In the genomic region with DNA sequence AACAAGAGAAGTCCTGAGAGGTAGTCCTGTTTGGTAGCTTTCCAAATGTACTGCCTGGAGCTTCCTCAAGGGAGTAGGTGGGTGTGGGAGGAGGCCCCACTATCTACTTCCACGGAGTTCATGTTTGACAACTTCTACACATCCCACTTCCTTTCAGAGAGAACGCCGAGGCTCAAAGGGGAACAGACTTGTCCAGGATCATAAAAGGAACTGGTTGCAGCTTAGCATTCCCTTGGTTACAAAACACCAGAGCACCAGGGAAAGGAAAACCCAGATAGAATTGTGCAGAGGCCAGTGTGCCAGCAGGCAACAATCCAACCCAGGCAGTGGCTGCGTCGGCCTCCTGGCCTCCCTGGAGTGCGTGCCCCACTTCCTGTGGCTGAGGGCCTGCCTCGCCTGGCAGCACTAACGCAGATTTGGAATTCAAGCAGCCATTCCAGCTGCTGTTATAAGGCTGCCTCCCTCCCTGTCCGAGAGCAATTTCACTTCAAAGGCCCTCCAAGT, we compare ENCODE assay signal across 1 cellular context.
TF ChIP-seq lines count a peak whose summit lies in the region.

No MANE protein-coding gene starts in this region.

TF ChIP-seq in K562, 482 proteins besides CTCF, POLR2A, EP300 and RAD21 (continued from another document and continues in another):
- TF ChIP-seq TGIF2 (CRISPR knock-in tag; IDR thresholded peaks at IDR 0.05) (no peak), NEUROD1 (IDR thresholded peaks at IDR 0.05; ENCODE audit: borderline replicate concordance, low read depth, low read length, partially characterized antibody) (no peak), ZBTB34 (CRISPR knock-in tag; IDR thresholded peaks at IDR 0.05) (no peak), ASH1L (IDR thresholded peaks at IDR 0.05; ENCODE audit: borderline replicate concordance, low read depth, partially characterized antibody) (no peak), HOMEZ (CRISPR knock-in tag; IDR thresholded peaks at IDR 0.05) (no peak), MBD2 (IDR thresholded peaks at IDR 0.05; ENCODE audit: borderline replicate concordance, low read depth) (no peak), TEAD2 (tag; IDR thresholded peaks at IDR 0.05) (no peak), WHSC1 (IDR thresholded peaks at IDR 0.05; ENCODE audit: low read length) (no peak), L3MBTL2 (IDR thresholded peaks at IDR 0.05) (no peak), ATF2 (CRISPR knock-in tag; IDR thresholded peaks at IDR 0.05) (no peak), SRSF3 (IDR thresholded peaks at IDR 0.05; ENCODE audit: insufficient read depth, low read length) (no peak), NFIC (IDR thresholded peaks at IDR 0.05) (peak; percentile 55; the same call in 1 of the 2 replicates), RCOR1 (IDR thresholded peaks at IDR 0.05; ENCODE audit: borderline replicate concordance in 1 of 2, low read depth in 2 of 2, low read length in 2 of 2) (peak in 1 of 2 experiments; percentile 37; a peak in 1 of 4 replicates), RBM39 (optimal IDR thresholded peaks at IDR 0.05; ENCODE audit: low read depth, low read length) (no peak), THRAP3 (IDR thresholded peaks at IDR 0.05; ENCODE audit: borderline replicate concordance) (no peak), NCOA6 (IDR thresholded peaks at IDR 0.05) (no peak), ELF4 (CRISPR knock-in tag; IDR thresholded peaks at IDR 0.05) (no peak), BCL6 (CRISPR knock-in tag; IDR thresholded peaks at IDR 0.05) (no peak), SLC30A9 (CRISPR knock-in tag; IDR thresholded peaks at IDR 0.05) (no peak), CTBP1 (IDR thresholded peaks at IDR 0.05; ENCODE audit: borderline replicate concordance) (peak; percentile 23; the same call in 1 of the 2 replicates), CXXC5 (CRISPR knock-in tag; IDR thresholded peaks at IDR 0.05) (peak; percentile 31), CBX2 (IDR thresholded peaks at IDR 0.05; ENCODE audit: insufficient read depth, low read length, poor library complexity, severe bottlenecking) (no peak), HSF4 (CRISPR knock-in tag; IDR thresholded peaks at IDR 0.05; ENCODE audit: borderline replicate concordance) (no peak), ZNF316 (IDR thresholded peaks at IDR 0.05) (no peak), CGGBP1 (CRISPR knock-in tag; IDR thresholded peaks at IDR 0.05) (no peak), POLR2AphosphoS2 (IDR thresholded peaks at IDR 0.05; ENCODE audit: low read length) (0 out of 2 replicates have a peak, but pooled peaks have one; percentile 44), ZSCAN29 (IDR thresholded peaks at IDR 0.05) (no peak), ZNF197 (CRISPR knock-in tag; IDR thresholded peaks at IDR 0.05; ENCODE audit: low read depth) (no peak), PHB2 (IDR thresholded peaks at IDR 0.05; ENCODE audit: low read depth) (no peak), TCF3 (CRISPR knock-in tag; IDR thresholded peaks at IDR 0.05) (0 out of 2 replicates have a peak, but pooled peaks have one; percentile 9), RBM17 (IDR thresholded peaks at IDR 0.05; ENCODE audit: borderline replicate concordance, low read depth, low read length) (no peak), PHF8 (IDR thresholded peaks at IDR 0.05; ENCODE audit: borderline replicate concordance, low read length) (no peak), ZNF212 (CRISPR knock-in tag; IDR thresholded peaks at IDR 0.05) (no peak)
- TF ChIP-seq, protein P1, sequence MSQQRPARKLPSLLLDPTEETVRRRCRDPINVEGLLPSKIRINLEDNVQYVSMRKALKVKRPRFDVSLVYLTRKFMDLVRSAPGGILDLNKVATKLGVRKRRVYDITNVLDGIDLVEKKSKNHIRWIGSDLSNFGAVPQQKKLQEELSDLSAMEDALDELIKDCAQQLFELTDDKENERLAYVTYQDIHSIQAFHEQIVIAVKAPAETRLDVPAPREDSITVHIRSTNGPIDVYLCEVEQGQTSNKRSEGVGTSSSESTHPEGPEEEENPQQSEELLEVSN (IDR thresholded peaks at IDR 0.05; ENCODE audit: borderline replicate concordance in 1 of 2, extremely low read depth in 1 of 2, insufficient read depth in 1 of 2, insufficient read length in 1 of 2, low read depth in 1 of 2, low read length in 1 of 2, poor library complexity in 1 of 2, severe bottlenecking in 1 of 2), result no peak
- TF ChIP-seq, protein P2, sequence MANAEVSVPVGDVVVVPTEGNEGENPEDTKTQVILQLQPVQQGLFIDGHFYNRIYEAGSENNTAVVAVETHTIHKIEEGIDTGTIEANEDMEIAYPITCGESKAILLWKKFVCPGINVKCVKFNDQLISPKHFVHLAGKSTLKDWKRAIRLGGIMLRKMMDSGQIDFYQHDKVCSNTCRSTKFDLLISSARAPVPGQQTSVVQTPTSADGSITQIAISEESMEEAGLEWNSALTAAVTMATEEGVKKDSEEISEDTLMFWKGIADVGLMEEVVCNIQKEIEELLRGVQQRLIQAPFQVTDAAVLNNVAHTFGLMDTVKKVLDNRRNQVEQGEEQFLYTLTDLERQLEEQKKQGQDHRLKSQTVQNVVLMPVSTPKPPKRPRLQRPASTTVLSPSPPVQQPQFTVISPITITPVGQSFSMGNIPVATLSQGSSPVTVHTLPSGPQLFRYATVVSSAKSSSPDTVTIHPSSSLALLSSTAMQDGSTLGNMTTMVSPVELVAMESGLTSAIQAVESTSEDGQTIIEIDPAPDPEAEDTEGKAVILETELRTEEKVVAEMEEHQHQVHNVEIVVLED (CRISPR knock-in tag; IDR thresholded peaks at IDR 0.05), result no peak
- TF ChIP-seq, protein P3, sequence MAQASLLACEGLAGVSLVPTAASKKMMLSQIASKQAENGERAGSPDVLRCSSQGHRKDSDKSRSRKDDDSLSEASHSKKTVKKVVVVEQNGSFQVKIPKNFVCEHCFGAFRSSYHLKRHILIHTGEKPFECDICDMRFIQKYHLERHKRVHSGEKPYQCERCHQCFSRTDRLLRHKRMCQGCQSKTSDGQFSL (CRISPR knock-in tag; IDR thresholded peaks at IDR 0.05), result no peak
- TF ChIP-seq, protein P3 (tag; IDR thresholded peaks at IDR 0.05), result no peak
- TF ChIP-seq, protein P4, sequence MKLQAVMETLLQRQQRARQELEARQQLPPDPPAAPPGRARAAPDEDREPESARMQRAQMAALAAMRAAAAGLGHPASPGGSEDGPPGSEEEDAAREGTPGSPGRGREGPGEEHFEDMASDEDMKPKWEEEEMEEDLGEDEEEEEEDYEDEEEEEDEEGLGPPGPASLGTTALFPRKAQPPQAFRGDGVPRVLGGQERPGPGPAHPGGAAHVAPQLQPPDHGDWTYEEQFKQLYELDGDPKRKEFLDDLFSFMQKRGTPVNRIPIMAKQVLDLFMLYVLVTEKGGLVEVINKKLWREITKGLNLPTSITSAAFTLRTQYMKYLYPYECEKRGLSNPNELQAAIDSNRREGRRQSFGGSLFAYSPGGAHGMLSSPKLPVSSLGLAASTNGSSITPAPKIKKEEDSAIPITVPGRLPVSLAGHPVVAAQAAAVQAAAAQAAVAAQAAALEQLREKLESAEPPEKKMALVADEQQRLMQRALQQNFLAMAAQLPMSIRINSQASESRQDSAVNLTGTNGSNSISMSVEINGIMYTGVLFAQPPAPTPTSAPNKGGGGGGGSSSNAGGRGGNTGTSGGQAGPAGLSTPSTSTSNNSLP (IDR thresholded peaks at IDR 0.05; ENCODE audit: borderline replicate concordance, low read depth, low read length), result no peak
- TF ChIP-seq, protein P5, sequence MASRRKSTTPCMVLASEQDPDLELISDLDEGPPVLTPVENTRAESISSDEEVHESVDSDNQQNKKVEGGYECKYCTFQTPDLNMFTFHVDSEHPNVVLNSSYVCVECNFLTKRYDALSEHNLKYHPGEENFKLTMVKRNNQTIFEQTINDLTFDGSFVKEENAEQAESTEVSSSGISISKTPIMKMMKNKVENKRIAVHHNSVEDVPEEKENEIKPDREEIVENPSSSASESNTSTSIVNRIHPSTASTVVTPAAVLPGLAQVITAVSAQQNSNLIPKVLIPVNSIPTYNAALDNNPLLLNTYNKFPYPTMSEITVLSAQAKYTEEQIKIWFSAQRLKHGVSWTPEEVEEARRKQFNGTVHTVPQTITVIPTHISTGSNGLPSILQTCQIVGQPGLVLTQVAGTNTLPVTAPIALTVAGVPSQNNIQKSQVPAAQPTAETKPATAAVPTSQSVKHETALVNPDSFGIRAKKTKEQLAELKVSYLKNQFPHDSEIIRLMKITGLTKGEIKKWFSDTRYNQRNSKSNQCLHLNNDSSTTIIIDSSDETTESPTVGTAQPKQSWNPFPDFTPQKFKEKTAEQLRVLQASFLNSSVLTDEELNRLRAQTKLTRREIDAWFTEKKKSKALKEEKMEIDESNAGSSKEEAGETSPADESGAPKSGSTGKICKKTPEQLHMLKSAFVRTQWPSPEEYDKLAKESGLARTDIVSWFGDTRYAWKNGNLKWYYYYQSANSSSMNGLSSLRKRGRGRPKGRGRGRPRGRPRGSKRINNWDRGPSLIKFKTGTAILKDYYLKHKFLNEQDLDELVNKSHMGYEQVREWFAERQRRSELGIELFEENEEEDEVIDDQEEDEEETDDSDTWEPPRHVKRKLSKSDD (conservative IDR thresholded peaks at IDR 0.05; ENCODE audit: low read length), result no peak
- TF ChIP-seq, protein P6, sequence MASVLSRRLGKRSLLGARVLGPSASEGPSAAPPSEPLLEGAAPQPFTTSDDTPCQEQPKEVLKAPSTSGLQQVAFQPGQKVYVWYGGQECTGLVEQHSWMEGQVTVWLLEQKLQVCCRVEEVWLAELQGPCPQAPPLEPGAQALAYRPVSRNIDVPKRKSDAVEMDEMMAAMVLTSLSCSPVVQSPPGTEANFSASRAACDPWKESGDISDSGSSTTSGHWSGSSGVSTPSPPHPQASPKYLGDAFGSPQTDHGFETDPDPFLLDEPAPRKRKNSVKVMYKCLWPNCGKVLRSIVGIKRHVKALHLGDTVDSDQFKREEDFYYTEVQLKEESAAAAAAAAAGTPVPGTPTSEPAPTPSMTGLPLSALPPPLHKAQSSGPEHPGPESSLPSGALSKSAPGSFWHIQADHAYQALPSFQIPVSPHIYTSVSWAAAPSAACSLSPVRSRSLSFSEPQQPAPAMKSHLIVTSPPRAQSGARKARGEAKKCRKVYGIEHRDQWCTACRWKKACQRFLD (CRISPR knock-in tag; IDR thresholded peaks at IDR 0.05), result no peak
